ENCODE assay signal across 19 cellular contexts in the genomic region with DNA sequence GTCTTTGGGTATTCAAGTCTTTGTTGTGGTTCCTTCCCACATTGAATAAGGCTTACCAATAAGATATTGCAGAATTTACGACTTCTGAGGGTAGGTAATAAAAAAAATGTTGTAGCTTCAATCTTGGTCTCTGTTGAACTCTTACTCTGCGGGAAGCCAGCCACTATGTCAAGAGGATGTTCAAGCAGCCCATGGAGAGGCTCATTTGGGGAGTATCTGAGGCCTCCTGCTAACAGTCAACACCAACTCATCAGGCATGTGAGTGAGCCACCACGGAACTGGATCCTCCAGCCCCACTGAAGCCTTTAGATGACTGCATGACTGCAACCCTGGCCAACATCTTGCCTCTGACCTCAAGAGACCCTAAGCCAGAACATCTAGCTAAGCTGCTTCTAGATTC. TPM values are rescaled to one million over a fixed set of nuclear protein-coding genes. Genes with fewer than 3 reads are reported as not detected.
DNase-seq lines count a peak whose midpoint lies in the region; TF ChIP-seq lines count a peak whose summit lies in the region.
"Had no signal": no experiment of that assay in that cellular context is flagged by ENCODE, and none has a peak within 500 bp of the region (broad histone marks: within the 10 kb centered on the region; RNA-seq: fewer than 3 reads in every experiment).

No MANE protein-coding gene starts in this region.

- H3K9me3 Mint-ChIP-seq in type B pancreatic cell = no peaks in the 10 kb centered on the region
- H3K9me3 Mint-ChIP-seq: activated B cell treated with CpG ODN at 0.5 μM for 24 hours; CD8-positive, alpha-beta memory T cell; T-cell had no signal

- peak; percentile 17 for DNase-seq in activated CD4-positive, alpha-beta T cell treated with anti-CD3 and anti-CD28 coated beads for 48 hours
- DNase-seq in activated CD4-positive, alpha-beta T cell treated with anti-CD3 and anti-CD28 coated beads, Interleukin-2, amount 50 U/mL, for 4 hours = no peak
- DNase-seq in M059J (ENCODE audit: low read depth) (peak; percentile 62), fibroblast of mammary gland (ENCODE audit: low read depth) (peak; percentile 98), tibial artery (no peak), type B pancreatic cell (ENCODE audit: extremely low spot score, unreplicated experiment) (no peak)
- no peak for DNase-seq in stimulated activated naive CD4-positive, alpha-beta T cell (lab: John Stamatoyannopoulos, UW)
- DNase-seq: 8988T; activated B cell treated with CpG ODN at 0.5 μM for 24 hours; CD8-positive, alpha-beta memory T cell; GDM1; glutamatergic neuron; NCI-H510A treated with DMSO at 0.1 percent for 48 hours; small intestine; stimulated activated naive CD8-positive, alpha-beta T cell treated with anti-CD3 and anti-CD28 coated beads, Interleukin-15, Interleukin-2, amounts not matched to agents 100 U/mL and 50 U/mL, for 24 hours; T-cell had no signal

- no peak overlapping the region for H3K4me3 Mint-ChIP-seq in type B pancreatic cell
- H3K4me3 Mint-ChIP-seq: activated B cell treated with CpG ODN at 0.5 μM for 24 hours; activated naive CD8-positive, alpha-beta T cell; CD8-positive, alpha-beta memory T cell; T-cell had no signal

- H3K36me3 ChIP-seq in skeletal muscle satellite cell (ENCODE audit: insufficient read depth, low read length) = no peaks in the 10 kb centered on the region
- H3K36me3 ChIP-seq in tibial artery = no peaks in the 10 kb centered on the region

- H3K9ac ChIP-seq in skeletal muscle satellite cell (ENCODE audit: low read depth, low read length) = no peak overlapping the region

- TF ChIP-seq CTCF in fibroblast of mammary gland (conservative IDR thresholded peaks at IDR 0.05; ENCODE audit: control insufficient read depth, insufficient read depth, low read depth, low read length) (no peak), tibial artery (IDR thresholded peaks at IDR 0.05) (no peak), type B pancreatic cell (conservative IDR thresholded peaks at IDR 0.05) (no peak)

- peak overlapping the region; percentile 4 for H3K4me2 ChIP-seq in skeletal muscle satellite cell (ENCODE audit: low read length)

- H3K4me3 ChIP-seq in fibroblast of mammary gland (ENCODE audit: control insufficient read depth, low read depth, low read length) (no peak overlapping the region), skeletal muscle satellite cell (ENCODE audit: low read length) (no peak overlapping the region), tibial artery (no peak overlapping the region)

- no peak overlapping the region for H3K27ac Mint-ChIP-seq in type B pancreatic cell
- H3K27ac Mint-ChIP-seq: activated B cell treated with CpG ODN at 0.5 μM for 24 hours; activated naive CD8-positive, alpha-beta T cell; CD8-positive, alpha-beta memory T cell had no signal

- no peak overlapping the region for H3K27ac ChIP-seq in tibial artery
- H3K27ac ChIP-seq: HL-60 had no signal

- H3K4me1 ChIP-seq in skeletal muscle satellite cell (ENCODE audit: control insufficient read depth, insufficient read depth, low read length) (peaks cover 30% of the 10 kb centered on the region), tibial artery (peaks cover 0 to 39% (median 24%) of the 10 kb centered on the region in 4 donors)

- H3K27me3 ChIP-seq in skeletal muscle satellite cell (ENCODE audit: control insufficient read depth, insufficient read depth, low read length) = no peaks in the 10 kb centered on the region
- no peaks in the 10 kb centered on the region for H3K27me3 ChIP-seq in tibial artery

- no peaks in the 10 kb centered on the region for H3K36me3 Mint-ChIP-seq in type B pancreatic cell
- H3K36me3 Mint-ChIP-seq: activated naive CD8-positive, alpha-beta T cell; T-cell had no signal

- H3K27me3 Mint-ChIP-seq in type B pancreatic cell = no peaks in the 10 kb centered on the region
- H3K27me3 Mint-ChIP-seq: activated B cell treated with CpG ODN at 0.5 μM for 24 hours; activated naive CD8-positive, alpha-beta T cell; CD8-positive, alpha-beta memory T cell; T-cell had no signal

- H3K4me1 Mint-ChIP-seq in type B pancreatic cell (ENCODE audit: unreplicated experiment) = peaks cover 36% of the 10 kb centered on the region

- intact Hi-C loops in tibial artery (cut with DNase I; ENCODE audit: low total_unique reads) = loop anchor here (10.0 kb wide), 1 partner anchor 193 kb away; no protein-coding TSS in a partner anchor

- H3K9me3 ChIP-seq in skeletal muscle satellite cell (replicated peaks; ENCODE audit: low read length) (no peaks in the 10 kb centered on the region), tibial artery (no peaks in the 10 kb centered on the region)

RNA-seq across cellular contexts. Expression of gene TBC1D23, which starts 3.2 kb away (rescaled TPM):
- 79.3 and 81.2 TPM in 2 replicates for total RNA-seq in M059J (2014; rRNA removed; shearing (Covaris generic))
- total RNA-seq in skeletal muscle satellite cell (2012; rRNA removed) = 55.0 and 55.3 TPM in 2 replicates
- total RNA-seq in type B pancreatic cell (ENCODE audit: low replicate concordance) = 39.6 and 45.2 TPM in 2 replicates

Comparison
In these comparisons a context has a peak if more than half of its experiments do, and no peak if none do; other contexts are left out.
1. DNase-seq: peak in activated CD4-positive, alpha-beta T cell treated with anti-CD3 and anti-CD28 coated beads for 48 hours (single experiment), M059J (single experiment) and fibroblast of mammary gland (single experiment); none in activated CD4-positive, alpha-beta T cell treated with anti-CD3 and anti-CD28 coated beads, Interleukin-2, amount 50 U/mL, for 4 hours (0 of 2), tibial artery (0 of 2), stimulated activated naive CD4-positive, alpha-beta T cell (0 of 6) and type B pancreatic cell (single experiment).